ENCODE assay signal across 12 cellular contexts in the genomic region with DNA sequence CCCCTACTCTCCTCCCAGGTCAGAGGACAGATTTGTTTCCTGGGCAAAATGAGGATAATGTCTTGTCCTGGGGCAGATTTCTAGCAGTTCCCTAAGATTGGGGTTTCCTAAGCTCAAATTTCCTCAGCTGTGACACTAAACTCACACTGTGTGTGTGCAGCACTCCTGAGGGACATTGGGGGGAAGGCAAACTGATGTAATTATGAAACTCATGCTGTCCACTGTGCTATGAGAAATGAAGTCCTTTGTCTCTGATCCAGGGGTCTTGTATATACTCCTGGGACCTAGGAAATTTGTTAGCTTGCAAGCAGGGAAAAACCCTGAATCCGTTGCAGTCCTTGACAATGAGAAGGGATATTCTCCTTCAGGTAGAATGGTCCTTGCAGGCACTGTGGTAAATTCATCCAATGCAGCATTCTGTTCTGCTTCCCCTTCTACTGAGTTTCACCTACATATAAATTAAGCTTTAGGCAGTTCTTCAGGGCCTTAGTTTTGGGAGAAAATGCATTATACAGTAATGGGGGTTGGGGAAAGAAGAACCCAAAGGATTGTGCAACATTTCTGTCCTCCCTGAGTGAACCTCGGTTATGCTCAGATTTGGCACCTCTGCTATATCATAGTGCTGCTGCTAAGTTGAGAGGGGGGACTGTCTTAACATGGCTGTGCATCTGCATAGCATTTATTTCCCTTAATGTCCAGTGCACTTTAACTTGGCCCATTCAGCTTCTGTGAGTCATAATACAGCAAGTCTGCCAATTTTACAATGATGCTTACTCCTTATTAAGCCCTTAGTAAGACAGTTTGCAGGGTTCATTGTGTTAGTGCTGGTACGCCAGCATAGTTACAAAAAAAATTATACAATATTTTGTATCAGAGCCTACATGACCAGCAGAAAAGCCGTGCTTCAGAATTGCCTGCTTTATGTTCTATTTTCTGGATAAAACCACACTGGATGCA.
A peak's percentile ranks its signal among the peaks of the same experiment; 100 is the strongest.
DNase-seq lines count a peak whose midpoint lies in the region; ATAC-seq and TF ChIP-seq lines count a peak whose summit lies in the region.
"Had no signal": no experiment of that assay in that cellular context is flagged by ENCODE, and none has a peak within 500 bp of the region (broad histone marks: within the 10 kb centered on the region; RNA-seq: fewer than 3 reads in every experiment).

No MANE protein-coding gene starts in this region.

- intact Hi-C loops in MCF 10A (cut with micrococcal nuclease), result no loop called here
- intact Hi-C loops in breast epithelium (cut with DNase I; ENCODE audit: low total_unique reads), result no loop called here
- intact Hi-C loops in mammary epithelial cell (cut with micrococcal nuclease), result loop anchor here (5.0 to 10.0 kb wide), 2 partner anchors 83 to 685 kb away; no protein-coding TSS in a partner anchor
- intact Hi-C loops in left colon (cut with DNase I, micrococcal nuclease), result no loop called here
- intact Hi-C loops in transverse colon (cut with DNase I; ENCODE audit: low total_unique reads), result no loop called here

- 76% methylated on average over 4 of the region's 4 CpGs for WGBS in mammary epithelial cell (ENCODE audit: low coverage, missing lambda C conversion rate)
- WGBS in transverse colon (ENCODE audit: low coverage in 1 of 2), 2 donors, result 67 to 73% methylated on average over 3 to 4 of the region's 4 CpGs

- H3K27ac ChIP-seq in breast epithelium, result no peak overlapping the region
- no peak overlapping the region for H3K27ac ChIP-seq in mammary epithelial cell (ENCODE audit: insufficient read depth, low read depth, low read length)
- H3K27ac ChIP-seq in transverse colon, result peak overlapping the region in 3 of 4 donors; percentile 4 to 53 (median 37)

- dilution Hi-C loops in mammary epithelial cell (cut with HindIII; ENCODE audit: low sequenced_read_pairs), result no loop called here

- H2AFZ ChIP-seq in mammary epithelial cell (ENCODE audit: low read depth, low read length), result no peak overlapping the region

- H3K27ac Mint-ChIP-seq in MCF 10A (ENCODE audit: low read depth, unreplicated experiment), result no peak overlapping the region
- H3K27ac Mint-ChIP-seq: activated CD8-positive, alpha-beta T cell treated with anti-CD3 and anti-CD28 coated beads for 36 hours; activated naive CD8-positive, alpha-beta T cell treated with anti-CD3 and anti-CD28 coated beads, Interleukin-2, amount 10 ng/mL, durations not matched to agents 7 days and 5 days had no signal

- no peak for TF ChIP-seq EP300 in transverse colon (IDR thresholded peaks at IDR 0.05; ENCODE audit: low read depth)

- no TSS peak for BruUV-seq in MCF 10A (replicated peaks; lab: Mats Ljungman, UMichigan)
- BruUV-seq in mammary epithelial cell (replicated peaks; lab: Mats Ljungman, UMichigan), result no TSS peak

- no peak overlapping the region for H3K4me3 Mint-ChIP-seq in MCF 10A (ENCODE audit: unreplicated experiment)
- H3K4me3 Mint-ChIP-seq: activated CD8-positive, alpha-beta T cell treated with anti-CD3 and anti-CD28 coated beads for 36 hours; activated naive CD8-positive, alpha-beta T cell treated with anti-CD3 and anti-CD28 coated beads, Interleukin-2, amount 10 ng/mL, durations not matched to agents 7 days and 5 days had no signal

- H3K9ac ChIP-seq in mammary epithelial cell (ENCODE audit: insufficient read depth, low read length), result no peak overlapping the region

- no peak overlapping the region for H3K4me2 ChIP-seq in mammary epithelial cell (ENCODE audit: insufficient read depth, low read depth, low read length)

- no peaks in the 10 kb centered on the region for H3K27me3 Mint-ChIP-seq in MCF 10A (ENCODE audit: insufficient read depth, unreplicated experiment)
- H3K27me3 Mint-ChIP-seq: activated CD8-positive, alpha-beta T cell treated with anti-CD3 and anti-CD28 coated beads for 36 hours; activated naive CD8-positive, alpha-beta T cell treated with anti-CD3 and anti-CD28 coated beads, Interleukin-2, amount 10 ng/mL, durations not matched to agents 7 days and 5 days had no signal

- H3K9me3 Mint-ChIP-seq in MCF 10A (ENCODE audit: unreplicated experiment), result no peaks in the 10 kb centered on the region
- H3K9me3 Mint-ChIP-seq: activated CD8-positive, alpha-beta T cell treated with anti-CD3 and anti-CD28 coated beads for 36 hours; activated naive CD8-positive, alpha-beta T cell treated with anti-CD3 and anti-CD28 coated beads, Interleukin-2, amount 10 ng/mL, durations not matched to agents 7 days and 5 days had no signal

- H3K4me1 Mint-ChIP-seq in MCF 10A (ENCODE audit: insufficient read depth, unreplicated experiment), result no peaks in the 10 kb centered on the region
- H3K4me1 Mint-ChIP-seq: activated naive CD8-positive, alpha-beta T cell treated with anti-CD3 and anti-CD28 coated beads, Interleukin-2, amount 10 ng/mL, durations not matched to agents 7 days and 5 days had no signal

- peak; percentile 56 for DNase-seq in MCF 10A (ENCODE audit: unreplicated experiment)
- no peak for DNase-seq in breast epithelium (ENCODE audit: low spot score in 2 of 2)
- DNase-seq in mammary epithelial cell, result peak; percentile 26
- DNase-seq in left colon, result no peak
- no peak for DNase-seq in transverse colon
- DNase-seq in inferior parietal cortex (ENCODE audit: extremely low spot score), result no peak
- no peak for DNase-seq in NCI-H1048 (lab: John Stamatoyannopoulos, UW)
- DNase-seq: activated CD8-positive, alpha-beta T cell treated with anti-CD3 and anti-CD28 coated beads for 36 hours; activated naive CD8-positive, alpha-beta T cell treated with anti-CD3 and anti-CD28 coated beads, Interleukin-2, amount 10 ng/mL, durations not matched to agents 7 days and 5 days; midbrain; NCI-H748 treated with DMSO at 0.1 percent for 48 hours had no signal

- no peak overlapping the region for H3K4me3 ChIP-seq in breast epithelium
- no peak overlapping the region for H3K4me3 ChIP-seq in mammary epithelial cell (replicated peaks in 1 of 3; ENCODE audit: insufficient read depth in 1 of 3, low read depth in 2 of 3, low read length in 3 of 3)
- no peak overlapping the region for H3K4me3 ChIP-seq in transverse colon

- H3K79me2 ChIP-seq in mammary epithelial cell (ENCODE audit: insufficient read depth, low read length), result no peaks in the 10 kb centered on the region

- TF ChIP-seq POLR2A in breast epithelium (IDR thresholded peaks at IDR 0.05), result no peak
- TF ChIP-seq POLR2A in transverse colon (IDR thresholded peaks at IDR 0.05), result no peak

- peak; percentile 15 for ATAC-seq in left colon
- no peak for ATAC-seq in GM21515 (IDR thresholded peaks at IDR 0.05; ENCODE audit: unreplicated experiment)
- ATAC-seq: activated CD8-positive, alpha-beta T cell treated with anti-CD3 and anti-CD28 coated beads for 36 hours had no signal

- peaks cover 19% of the 10 kb centered on the region for H3K36me3 Mint-ChIP-seq in MCF 10A (ENCODE audit: insufficient read depth, unreplicated experiment)

- H3K27me3 ChIP-seq in breast epithelium (no peaks in the 10 kb centered on the region), mammary epithelial cell (ENCODE audit: insufficient read depth, low read length) (no peaks in the 10 kb centered on the region), transverse colon (no peaks in the 10 kb centered on the region)

- H4K20me1 ChIP-seq in mammary epithelial cell (ENCODE audit: insufficient read depth, low read length), result no peaks in the 10 kb centered on the region

- POLR2A ChIA-PET in MCF 10A (lab: Yijun Ruan, JAX), result interaction anchor here (1.2 kb wide), 1 partner anchor 127 kb away, joined by 3 read pairs; no protein-coding TSS in a partner anchor

- H3K36me3 ChIP-seq in breast epithelium, result no peaks in the 10 kb centered on the region
- H3K36me3 ChIP-seq in mammary epithelial cell (ENCODE audit: insufficient read depth, low read length), result no peaks in the 10 kb centered on the region
- peaks cover 0 to 14% (median 0%) of the 10 kb centered on the region in 4 donors for H3K36me3 ChIP-seq in transverse colon

- H3K9me3 ChIP-seq in breast epithelium (no peaks in the 10 kb centered on the region), mammary epithelial cell (replicated peaks; ENCODE audit: insufficient read depth, low read length) (no peaks in the 10 kb centered on the region), transverse colon (no peaks in the 10 kb centered on the region)

- in situ Hi-C loops in mammary epithelial cell (cut with MboI; ENCODE audit: low sequenced_read_pairs in 2 of 2), result no loop called here
- in situ Hi-C loops in transverse colon (cut with MboI; ENCODE audit: low pct_ligation_motif_present in 1 of 4, low pct_unique_long_range_greater_than_20kb in 1 of 4, low sequenced_read_pairs in 3 of 4), result no loop called here

- CTCF ChIA-PET in MCF 10A (lab: Yijun Ruan, JAX), result interaction anchor here (0.6 kb wide), 2 partner anchors 12 to 378 kb away, joined by 3 to 4 read pairs; no protein-coding TSS in a partner anchor
- CTCF ChIA-PET in mammary epithelial cell (lab: Charles Lee; ENCODE audit: low non-redundant PET), result no interaction called here

- TF ChIP-seq CTCF in MCF 10A (IDR thresholded peaks at IDR 0.05; ENCODE audit: unreplicated experiment) (no peak), breast epithelium (IDR thresholded peaks at IDR 0.05) (no peak), mammary epithelial cell (conservative IDR thresholded peaks at IDR 0.05 in 1 of 2, IDR thresholded peaks at IDR 0.05 in 1 of 2; ENCODE audit: extremely low read depth in 1 of 2, insufficient read depth in 1 of 2, low read depth in 1 of 2, low read length in 2 of 2) (no peak), transverse colon (IDR thresholded peaks at IDR 0.05) (no peak)

- H3K4me1 ChIP-seq in breast epithelium (no peaks in the 10 kb centered on the region), mammary epithelial cell (ENCODE audit: insufficient read depth, low read length) (peaks cover 6% of the 10 kb centered on the region), transverse colon (peaks cover 0 to 32% (median 4%) of the 10 kb centered on the region in 4 donors)

Comparison
In these comparisons a context has a peak if more than half of its experiments do, and no peak if none do; other contexts are left out.
1. DNase-seq: peak in MCF 10A (single experiment) and mammary epithelial cell (single experiment); none in breast epithelium (0 of 2), left colon (0 of 2), transverse colon (single experiment), inferior parietal cortex (single experiment) and NCI-H1048 (single experiment).
2. H3K27ac ChIP-seq: peak in transverse colon (3 of 4); none in breast epithelium (0 of 2) and mammary epithelial cell (single experiment).